ENCODE assay signal across 24 cellular contexts in genomic region chr10:1197384-1197783, GRCh38.
A peak's percentile ranks its signal among the peaks of the same experiment; 100 is the strongest.
DNase-seq lines count a peak whose midpoint lies in the region; ATAC-seq and TF ChIP-seq lines count a peak whose summit lies in the region.
"Had no signal": no experiment of that assay in that cellular context is flagged by ENCODE, and none has a peak within 500 bp of the region (broad histone marks: within the 10 kb centered on the region; RNA-seq: fewer than 3 reads in every experiment).

No MANE protein-coding gene starts in this region.

- H3K27ac Mint-ChIP-seq in GM23338 = no peak overlapping the region
- H3K27ac Mint-ChIP-seq in type B pancreatic cell = no peak overlapping the region
- H3K27ac Mint-ChIP-seq: CD8-positive, alpha-beta memory T cell; IgD-negative memory B cell had no signal

- no peak for TF ChIP-seq EP300 in transverse colon (IDR thresholded peaks at IDR 0.05; ENCODE audit: low read depth)

- H2AFZ ChIP-seq in osteoblast (ENCODE audit: low read length) (no peak overlapping the region), GM23338 (no peak overlapping the region)
- H2AFZ ChIP-seq: GM23248 had no signal

- ATAC-seq in HG03139 (IDR thresholded peaks at IDR 0.05; ENCODE audit: unreplicated experiment) (no peak), GM23338 (no peak)

- H3K9me2 ChIP-seq in GM23338 (ENCODE audit: insufficient read depth) = no peaks in the 10 kb centered on the region

- no peak overlapping the region for H3K27ac ChIP-seq in osteoblast (ENCODE audit: low read depth, low read length)
- no peak overlapping the region for H3K27ac ChIP-seq in transverse colon
- H3K27ac ChIP-seq in GM23338 (ENCODE audit: low read depth) = no peak overlapping the region
- H3K27ac ChIP-seq: 22Rv1, C4-2B, GM23248 had no signal

- DNase-seq in NCI-H1417 (lab: John Stamatoyannopoulos, UW) (peak in 2 of 3 experiments; percentile 5 to 17), NCI-H1417 treated with DMSO at 0.1 percent for 48 hours (lab: John Stamatoyannopoulos, UW) (no peak), islet precursor cell (peak; percentile 30), osteoblast (ENCODE audit: insufficient read length, low spot score, missing footprints) (peak; percentile 39), transverse colon (peak; percentile 8), GM23338 (ENCODE audit: low spot score) (no peak), type B pancreatic cell (ENCODE audit: extremely low spot score, unreplicated experiment) (no peak)
- DNase-seq: Calu3; CD8-positive, alpha-beta memory T cell; DMS153; GM23248; Kasumi-1; MM.1S; NCI-H1092; NCI-H1694; NCI-H2081 treated with DMSO at 0.1 percent for 48 hours; NCI-H446 treated with DMSO at 0.1 percent for 48 hours; NCI-H526 treated with DMSO at 0.1 percent for 48 hours; Right ventricle myocardium superior had no signal

- H3K4me1 ChIP-seq in osteoblast (ENCODE audit: insufficient read depth, low read length) (no peaks in the 10 kb centered on the region), transverse colon (peaks cover 0 to 4% (median 0%) of the 10 kb centered on the region in 4 donors), GM23338 (ENCODE audit: insufficient read depth) (peaks cover 13% of the 10 kb centered on the region)
- H3K4me1 ChIP-seq: HAP-1 had no signal

- no peaks in the 10 kb centered on the region for H4K20me1 ChIP-seq in osteoblast (ENCODE audit: insufficient read depth, low read length)
- H4K20me1 ChIP-seq in GM23338 (replicated peaks; ENCODE audit: insufficient read depth) = no peaks in the 10 kb centered on the region

- H3F3A ChIP-seq in GM23338 (replicated peaks; ENCODE audit: low read depth) = no peaks in the 10 kb centered on the region

- H3K4me1 Mint-ChIP-seq in GM23338 (peaks cover 45% of the 10 kb centered on the region), type B pancreatic cell (ENCODE audit: unreplicated experiment) (peaks cover 5% of the 10 kb centered on the region)
- H3K4me1 Mint-ChIP-seq: IgD-negative memory B cell had no signal

- H3K4me2 ChIP-seq in osteoblast (ENCODE audit: insufficient read depth, low read length) (no peak overlapping the region), GM23338 (no peak overlapping the region)

- 20 to 25% methylated on average over 4 to 6 of the region's 6 CpGs for WGBS in transverse colon (ENCODE audit: low coverage in 1 of 2), 2 donors

- no peak for TF ChIP-seq CTCF in osteoblast (IDR thresholded peaks at IDR 0.05; ENCODE audit: extremely low read depth, low read depth, low read length)
- TF ChIP-seq CTCF in transverse colon (IDR thresholded peaks at IDR 0.05) = no peak
- TF ChIP-seq CTCF in GM23338 (conservative IDR thresholded peaks at IDR 0.05; ENCODE audit: low read depth in 2 of 2) = no peak
- TF ChIP-seq CTCF in type B pancreatic cell (conservative IDR thresholded peaks at IDR 0.05) = no peak

- no peak for TF ChIP-seq POLR2A in transverse colon (IDR thresholded peaks at IDR 0.05)

- no peaks in the 10 kb centered on the region for H3K36me3 ChIP-seq in osteoblast (ENCODE audit: insufficient read depth, low read length)
- no peaks in the 10 kb centered on the region for H3K36me3 ChIP-seq in transverse colon
- no peaks in the 10 kb centered on the region; the same call in 1 of the 2 replicates for H3K36me3 ChIP-seq in GM23338 (ENCODE audit: insufficient read depth)
- H3K36me3 ChIP-seq: HAP-1 had no signal

- H3K9me3 ChIP-seq in osteoblast (ENCODE audit: low read depth, low read length) (no peaks in the 10 kb centered on the region), transverse colon (no peaks in the 10 kb centered on the region)
- H3K9me3 ChIP-seq: HAP-1 had no signal

- H3K4me3 Mint-ChIP-seq in GM23338 (no peak overlapping the region), type B pancreatic cell (no peak overlapping the region)
- H3K4me3 Mint-ChIP-seq: CD8-positive, alpha-beta memory T cell; IgD-negative memory B cell had no signal

- no peak overlapping the region for H3K4me3 ChIP-seq in osteoblast (ENCODE audit: insufficient read depth, low read length)
- H3K4me3 ChIP-seq in transverse colon = no peak overlapping the region
- H3K4me3 ChIP-seq in GM23338 = no peak overlapping the region
- H3K4me3 ChIP-seq: GM23248, HAP-1 had no signal

- in situ Hi-C loops in transverse colon (cut with MboI; ENCODE audit: low pct_ligation_motif_present in 1 of 4, low pct_unique_long_range_greater_than_20kb in 1 of 4, low sequenced_read_pairs in 3 of 4) = no loop called here

- H3K36me3 Mint-ChIP-seq in GM23338 (ENCODE audit: low read depth) (no peaks in the 10 kb centered on the region), type B pancreatic cell (no peaks in the 10 kb centered on the region)
- H3K36me3 Mint-ChIP-seq: CD8-positive, alpha-beta memory T cell; IgD-negative memory B cell had no signal

- no peaks in the 10 kb centered on the region for H3K27me3 ChIP-seq in osteoblast (ENCODE audit: insufficient read depth, low read length)
- no peaks in the 10 kb centered on the region for H3K27me3 ChIP-seq in transverse colon
- H3K27me3 ChIP-seq in GM23338 (ENCODE audit: insufficient read depth) = no peaks in the 10 kb centered on the region

- intact Hi-C loops in transverse colon (cut with DNase I; ENCODE audit: low total_unique reads) = no loop called here

- H3K27me3 Mint-ChIP-seq in GM23338 (ENCODE audit: insufficient read depth, low read depth, poor library complexity) (peaks cover 18% of the 10 kb centered on the region), type B pancreatic cell (peaks cover 12% of the 10 kb centered on the region)

- H3K9me3 Mint-ChIP-seq in GM23338 = no peaks in the 10 kb centered on the region
- no peaks in the 10 kb centered on the region for H3K9me3 Mint-ChIP-seq in type B pancreatic cell
- H3K9me3 Mint-ChIP-seq: CD8-positive, alpha-beta memory T cell had no signal

- H3K79me2 ChIP-seq in osteoblast (ENCODE audit: insufficient read depth, low read length) = no peaks in the 10 kb centered on the region
- H3K79me2 ChIP-seq in GM23338 (replicated peaks; ENCODE audit: insufficient read depth) = no peaks in the 10 kb centered on the region

TF ChIP-seq in GM23338, 12 proteins besides CTCF, POLR2A, EP300 and RAD21:
- no peak for TF ChIP-seq EZH2phosphoT487 (IDR thresholded peaks at IDR 0.05; ENCODE audit: unreplicated experiment)
- TF ChIP-seq CREB1 (CRISPR knock-in tag; IDR thresholded peaks at IDR 0.05; ENCODE audit: low read depth) = no peak
TF ChIP-seq in GM23338: peak in this region for 0.

Comparison
In these comparisons a context has a peak if more than half of its experiments do, and no peak if none do; other contexts are left out.
1. DNase-seq: peak in NCI-H1417 (2 of 3), islet precursor cell (single experiment), osteoblast (single experiment) and transverse colon (single experiment); none in NCI-H1417 treated with DMSO at 0.1 percent for 48 hours (single experiment), GM23338 (single experiment) and type B pancreatic cell (single experiment).